Comparison of ENCODE assay signal across 1 cellular context in genomic region chr17:73482674-73483293, GRCh38.
TF ChIP-seq lines count a peak whose summit lies in the region.

No MANE protein-coding gene starts in this region.

TF ChIP-seq in HEK293, 187 proteins besides CTCF, POLR2A, EP300 and RAD21:
- TF ChIP-seq, protein P1, sequence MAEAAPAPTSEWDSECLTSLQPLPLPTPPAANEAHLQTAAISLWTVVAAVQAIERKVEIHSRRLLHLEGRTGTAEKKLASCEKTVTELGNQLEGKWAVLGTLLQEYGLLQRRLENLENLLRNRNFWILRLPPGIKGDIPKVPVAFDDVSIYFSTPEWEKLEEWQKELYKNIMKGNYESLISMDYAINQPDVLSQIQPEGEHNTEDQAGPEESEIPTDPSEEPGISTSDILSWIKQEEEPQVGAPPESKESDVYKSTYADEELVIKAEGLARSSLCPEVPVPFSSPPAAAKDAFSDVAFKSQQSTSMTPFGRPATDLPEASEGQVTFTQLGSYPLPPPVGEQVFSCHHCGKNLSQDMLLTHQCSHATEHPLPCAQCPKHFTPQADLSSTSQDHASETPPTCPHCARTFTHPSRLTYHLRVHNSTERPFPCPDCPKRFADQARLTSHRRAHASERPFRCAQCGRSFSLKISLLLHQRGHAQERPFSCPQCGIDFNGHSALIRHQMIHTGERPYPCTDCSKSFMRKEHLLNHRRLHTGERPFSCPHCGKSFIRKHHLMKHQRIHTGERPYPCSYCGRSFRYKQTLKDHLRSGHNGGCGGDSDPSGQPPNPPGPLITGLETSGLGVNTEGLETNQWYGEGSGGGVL (tag by site-specific recombination; IDR thresholded peaks at IDR 0.05): no peak
- TF ChIP-seq ZFP3 (tag by site-specific recombination; IDR thresholded peaks at IDR 0.05; ENCODE audit: low read depth) (no peak), ZNF132 (tag by site-specific recombination; IDR thresholded peaks at IDR 0.05; ENCODE audit: borderline replicate concordance) (no peak), KLF17 (tag by site-specific recombination; IDR thresholded peaks at IDR 0.05) (peak; percentile 63), GLIS1 (tag by site-specific recombination; IDR thresholded peaks at IDR 0.05) (no peak), RBAK (tag by site-specific recombination; IDR thresholded peaks at IDR 0.05) (no peak), ZNF555 (tag by site-specific recombination; conservative IDR thresholded peaks at IDR 0.05) (no peak), ZNF416 (tag by site-specific recombination; IDR thresholded peaks at IDR 0.05) (no peak), ZNF140 (tag by site-specific recombination; IDR thresholded peaks at IDR 0.05) (no peak), ZNF341 (tag by site-specific recombination; IDR thresholded peaks at IDR 0.05; ENCODE audit: low read depth) (no peak), ZNF138 (tag by site-specific recombination; IDR thresholded peaks at IDR 0.05; ENCODE audit: borderline replicate concordance) (no peak), ZIC2 (tag by site-specific recombination; IDR thresholded peaks at IDR 0.05) (0 out of 2 replicates have a peak, but pooled peaks have one; percentile 14), ZNF366 (tag by site-specific recombination; conservative IDR thresholded peaks at IDR 0.05) (no peak), ZNF513 (tag by site-specific recombination; IDR thresholded peaks at IDR 0.05) (no peak), ZNF37A (tag by site-specific recombination; IDR thresholded peaks at IDR 0.05) (no peak), BCL11B (tag by site-specific recombination; IDR thresholded peaks at IDR 0.05; ENCODE audit: low read depth) (no peak)
- TF ChIP-seq, protein P2, sequence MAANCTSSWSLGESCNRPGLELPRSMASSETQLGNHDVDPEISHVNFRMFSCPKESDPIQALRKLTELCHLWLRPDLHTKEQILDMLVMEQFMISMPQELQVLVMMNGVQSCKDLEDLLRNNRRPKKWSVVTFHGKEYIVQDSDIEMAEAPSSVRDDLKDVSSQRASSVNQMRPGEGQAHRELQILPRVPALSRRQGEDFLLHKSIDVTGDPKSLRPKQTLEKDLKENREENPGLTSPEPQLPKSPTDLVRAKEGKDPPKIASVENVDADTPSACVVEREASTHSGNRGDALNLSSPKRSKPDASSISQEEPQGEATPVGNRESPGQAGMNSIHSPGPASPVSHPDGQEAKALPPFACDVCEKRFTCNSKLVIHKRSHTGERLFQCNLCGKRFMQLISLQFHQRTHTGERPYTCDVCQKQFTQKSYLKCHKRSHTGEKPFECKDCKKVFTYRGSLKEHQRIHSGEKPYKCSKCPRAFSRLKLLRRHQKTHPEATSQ (tag by site-specific recombination; IDR thresholded peaks at IDR 0.05): no peak
- TF ChIP-seq, protein P3, sequence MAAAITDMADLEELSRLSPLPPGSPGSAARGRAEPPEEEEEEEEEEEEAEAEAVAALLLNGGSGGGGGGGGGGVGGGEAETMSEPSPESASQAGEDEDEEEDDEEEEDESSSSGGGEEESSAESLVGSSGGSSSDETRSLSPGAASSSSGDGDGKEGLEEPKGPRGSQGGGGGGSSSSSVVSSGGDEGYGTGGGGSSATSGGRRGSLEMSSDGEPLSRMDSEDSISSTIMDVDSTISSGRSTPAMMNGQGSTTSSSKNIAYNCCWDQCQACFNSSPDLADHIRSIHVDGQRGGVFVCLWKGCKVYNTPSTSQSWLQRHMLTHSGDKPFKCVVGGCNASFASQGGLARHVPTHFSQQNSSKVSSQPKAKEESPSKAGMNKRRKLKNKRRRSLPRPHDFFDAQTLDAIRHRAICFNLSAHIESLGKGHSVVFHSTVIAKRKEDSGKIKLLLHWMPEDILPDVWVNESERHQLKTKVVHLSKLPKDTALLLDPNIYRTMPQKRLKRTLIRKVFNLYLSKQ (tag by site-specific recombination; IDR thresholded peaks at IDR 0.05; ENCODE audit: borderline replicate concordance): no peak
